2 cellular contexts compared by ENCODE assay signal in the genomic region with DNA sequence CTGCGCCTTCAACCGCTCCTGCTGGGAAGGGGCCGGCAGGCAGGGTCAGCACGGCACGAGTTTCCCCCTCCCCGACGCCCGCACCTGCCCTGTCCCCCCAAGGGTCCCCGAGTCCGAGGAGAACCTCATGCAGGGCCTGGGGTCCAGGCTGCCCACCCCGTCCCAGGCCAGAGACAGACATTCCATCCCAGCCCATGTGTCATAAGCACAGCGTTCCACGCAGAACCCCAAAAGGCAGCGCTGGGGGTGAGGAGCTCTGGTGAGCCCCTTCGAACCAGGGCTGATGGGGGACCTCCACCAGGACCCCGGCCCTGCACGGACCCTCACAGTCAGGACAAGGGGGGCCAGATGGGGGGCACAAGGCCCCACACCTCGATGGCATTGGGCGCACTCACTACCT.
TF ChIP-seq lines count a peak whose summit lies in the region.

No MANE protein-coding gene starts in this region.

TF ChIP-seq in HEK293, 187 proteins besides CTCF, POLR2A, EP300 and RAD21:
- no peak for TF ChIP-seq RBAK (tag by site-specific recombination; IDR thresholded peaks at IDR 0.05)
- TF ChIP-seq ZNF623 (tag by site-specific recombination; IDR thresholded peaks at IDR 0.05), result no peak
- no peak for TF ChIP-seq ZNF184 (tag by site-specific recombination; IDR thresholded peaks at IDR 0.05)

TF ChIP-seq in H1, 55 proteins besides CTCF, POLR2A, EP300 and RAD21:
- TF ChIP-seq TCF12 (IDR thresholded peaks at IDR 0.05; ENCODE audit: low read depth, low read length) (no peak), HDAC2 (IDR thresholded peaks at IDR 0.05; ENCODE audit: borderline replicate concordance in 1 of 2, low read depth in 2 of 2, low read length in 2 of 2) (no peak), E2F6 (IDR thresholded peaks at IDR 0.05) (no peak), EZH2 (IDR thresholded peaks at IDR 0.05; ENCODE audit: low read depth, low read length, severe bottlenecking) (no peak), PHF8 (conservative IDR thresholded peaks at IDR 0.05; ENCODE audit: low read depth, low read length) (no peak), HDAC6 (IDR thresholded peaks at IDR 0.05; ENCODE audit: low read depth, low read length) (no peak), TEAD4 (IDR thresholded peaks at IDR 0.05; ENCODE audit: low read depth, low read length) (no peak), YY1 (IDR thresholded peaks at IDR 0.05; ENCODE audit: low read depth, low read length) (no peak), TBP (IDR thresholded peaks at IDR 0.05; ENCODE audit: low read depth, low read length) (no peak), BRCA1 (IDR thresholded peaks at IDR 0.05; ENCODE audit: low read depth, low read length) (no peak), SIX5 (IDR thresholded peaks at IDR 0.05; ENCODE audit: low read depth, low read length) (no peak), GTF2F1 (IDR thresholded peaks at IDR 0.05; ENCODE audit: borderline replicate concordance, low read depth, low read length) (no peak), RBBP5 (IDR thresholded peaks at IDR 0.05; ENCODE audit: borderline replicate concordance, low read depth, low read length) (no peak), NANOG (IDR thresholded peaks at IDR 0.05; ENCODE audit: insufficient read depth, low read depth, low read length, poor library complexity, severe bottlenecking) (no peak), ASH2L (IDR thresholded peaks at IDR 0.05; ENCODE audit: low read length) (no peak), CEBPB (IDR thresholded peaks at IDR 0.05; ENCODE audit: low read depth, low read length) (no peak)
- TF ChIP-seq, protein P1, sequence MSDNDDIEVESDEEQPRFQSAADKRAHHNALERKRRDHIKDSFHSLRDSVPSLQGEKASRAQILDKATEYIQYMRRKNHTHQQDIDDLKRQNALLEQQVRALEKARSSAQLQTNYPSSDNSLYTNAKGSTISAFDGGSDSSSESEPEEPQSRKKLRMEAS (IDR thresholded peaks at IDR 0.05), result no peak
